Comparison of ENCODE assay signal across 7 cellular contexts in the genomic region with DNA sequence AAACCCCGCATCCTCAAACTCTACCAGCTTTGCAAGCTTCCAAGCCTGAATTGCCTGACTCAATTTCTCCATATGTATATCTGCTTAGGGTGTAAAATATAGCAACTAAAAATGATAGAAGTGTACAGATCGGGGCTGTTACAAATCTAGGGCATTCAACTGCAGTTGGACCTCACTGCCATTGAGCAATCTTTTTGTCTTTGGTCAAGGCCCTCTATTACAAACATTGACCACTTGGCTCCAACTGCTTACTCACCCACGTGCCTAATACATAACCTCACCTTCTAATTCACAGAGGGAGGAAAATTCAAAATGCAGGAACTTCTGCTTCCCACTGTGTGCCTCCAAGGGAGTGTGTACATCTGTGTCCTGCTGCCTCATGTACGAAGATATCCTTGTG. TPM values are rescaled to one million over a fixed set of nuclear protein-coding genes. Genes with fewer than 3 reads are reported as not detected.
"Had no signal": no experiment of that assay in that cellular context is flagged by ENCODE, and none has a peak within 500 bp of the region (broad histone marks: within the 10 kb centered on the region; RNA-seq: fewer than 3 reads in every experiment).

No MANE protein-coding gene starts in this region.

- H3K4me2 ChIP-seq: GM23338 had no signal

- DNase-seq: H9, HCEC 1CT had no signal

- ATAC-seq: GM23338 had no signal

- FAIRE-seq: H1, H54, HTR-8/SVneo had no signal

- H3K4me3 ChIP-seq: GM23338 had no signal

- H2AFZ ChIP-seq: GM23338 had no signal

RNA-seq across cellular contexts. Expression of a gene that starts 10.0 kb away (rescaled TPM):
- polyA plus RNA-seq: IgD-negative memory B cell had no signal
